ENCODE assay signal across 23 cellular contexts in the genomic region with DNA sequence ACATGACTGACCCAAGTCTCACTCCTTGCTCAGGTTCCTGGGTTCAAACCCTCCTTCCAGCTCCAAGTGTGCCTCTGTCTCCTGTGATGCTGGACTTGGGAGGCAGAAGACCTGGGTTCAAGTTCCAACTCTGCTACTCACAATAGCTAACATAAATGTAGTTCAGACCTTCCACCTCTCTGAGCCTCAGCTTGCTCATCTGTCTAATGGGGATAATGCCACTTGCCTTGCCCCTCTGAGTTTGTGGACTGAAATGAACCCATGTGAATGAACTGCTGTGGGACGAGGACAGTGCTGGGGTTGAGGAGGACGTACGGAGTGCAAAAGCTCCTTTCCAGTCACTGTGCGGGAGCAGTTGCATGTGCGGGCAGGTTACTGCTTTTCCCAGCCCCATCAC. TPM values are rescaled to one million over a fixed set of nuclear protein-coding genes. Genes with fewer than 3 reads are reported as not detected.
DNase-seq lines count a peak whose midpoint lies in the region; ATAC-seq, FAIRE-seq and TF ChIP-seq lines count a peak whose summit lies in the region.
"Had no signal": no experiment of that assay in that cellular context is flagged by ENCODE, and none has a peak within 500 bp of the region (broad histone marks: within the 10 kb centered on the region; RNA-seq: fewer than 3 reads in every experiment).

No MANE protein-coding gene starts in this region.

- 96% methylated on average over 4 of the region's 5 CpGs for WGBS in HepG2 (ENCODE audit: low lambda C conversion rate)
- 72% methylated on average over 5 of the region's 5 CpGs for WGBS in right lobe of liver (ENCODE audit: insufficient coverage, low coverage, low lambda C conversion rate, missing lambda C conversion rate)
- no CpG with 5 or more reads among the region's 5 CpGs for WGBS in neuronal stem cell (ENCODE audit: extremely low coverage in 2 of 2, insufficient read length in 2 of 2, insufficient replicate concordance in 1 of 2), 2 donors

- H3K9me3 Mint-ChIP-seq in nephron progenitor cell, result no peaks in the 10 kb centered on the region
- H3K9me3 Mint-ChIP-seq: CD8-positive, alpha-beta memory T cell; IgD-negative memory B cell had no signal

- H2AFZ ChIP-seq in HepG2 (ENCODE audit: low read length), result no peak overlapping the region
- H2AFZ ChIP-seq in neuronal stem cell (ENCODE audit: low read length), result no peak overlapping the region
- H2AFZ ChIP-seq: GM23248 had no signal

- TF ChIP-seq POLR2A in HepG2 (IDR thresholded peaks at IDR 0.05; ENCODE audit: insufficient read depth in 1 of 2, low read depth in 2 of 2, low read length in 2 of 2) (no peak), right lobe of liver (IDR thresholded peaks at IDR 0.05) (no peak)

- FAIRE-seq in HepG2 (lab: Jason Lieb, UNC), result no peak
- FAIRE-seq: A549, G401.6, GM12878, GM18507 had no signal

- TF ChIP-seq EP300 in HepG2 (IDR thresholded peaks at IDR 0.05; ENCODE audit: low read depth in 2 of 2, low read length in 2 of 2) (no peak), HepG2 (CRISPR knock-in tag; IDR thresholded peaks at IDR 0.05; ENCODE audit: borderline replicate concordance) (no peak)

- H3K27me3 Mint-ChIP-seq in nephron progenitor cell (ENCODE audit: low read depth, poor library complexity) (no peaks in the 10 kb centered on the region), T-helper 17 cell (no peaks in the 10 kb centered on the region)
- H3K27me3 Mint-ChIP-seq: CD8-positive, alpha-beta memory T cell; IgD-negative memory B cell had no signal

- intact Hi-C loops in HepG2 (cut with micrococcal nuclease; ENCODE audit: unreplicated experiment) (no loop called here), right lobe of liver (cut with DNase I) (no loop called here)

- peaks cover 17 to 67% of the 10 kb centered on the region in 2 experiments for H3K36me3 ChIP-seq in HepG2 (replicated peaks in 1 of 2; ENCODE audit: control insufficient read depth in 1 of 2, insufficient read depth in 2 of 2, low read length in 2 of 2)
- H3K36me3 ChIP-seq in right lobe of liver, result peaks cover 0 to 63% (median 15%) of the 10 kb centered on the region in 4 donors
- peaks cover 56 to 69% of the 10 kb centered on the region in 2 donors for H3K36me3 ChIP-seq in duodenal mucosa (ENCODE audit: control insufficient read depth in 1 of 2, insufficient read depth in 2 of 2, low read length in 2 of 2)
- H3K36me3 ChIP-seq in neuronal stem cell (replicated peaks in 1 of 2; ENCODE audit: control insufficient read depth in 2 of 2, insufficient read depth in 2 of 2, low read length in 2 of 2), result peaks cover 25 to 76% of the 10 kb centered on the region in 2 donors

- H3K4me2 ChIP-seq in HepG2 (ENCODE audit: low read depth, low read length), result no peak overlapping the region
- H3K4me2 ChIP-seq in neuronal stem cell (ENCODE audit: insufficient read depth, low read length, poor library complexity, severe bottlenecking), result no peak overlapping the region
- H3K4me2 ChIP-seq: A549; BLaER1 treated with 17β-estradiol and CSF1 and Interleukin-3, amounts not matched to agents 10 nM and 100 nM had no signal

- H3K27me3 ChIP-seq in HepG2 (ENCODE audit: control insufficient read depth in 1 of 2, insufficient read depth in 2 of 2, low read length in 2 of 2), result no peaks in the 10 kb centered on the region
- no peaks in the 10 kb centered on the region for H3K27me3 ChIP-seq in right lobe of liver
- no peaks in the 10 kb centered on the region for H3K27me3 ChIP-seq in duodenal mucosa (ENCODE audit: control insufficient read depth in 1 of 2, insufficient read depth in 2 of 2, low read length in 2 of 2)
- no peaks in the 10 kb centered on the region for H3K27me3 ChIP-seq in neuronal stem cell (ENCODE audit: control insufficient read depth in 3 of 3, insufficient read depth in 3 of 3, low read depth in 1 of 3, low read length in 3 of 3)

- BruUV-seq in HepG2 (replicated peaks; lab: Mats Ljungman, UMichigan), result no TSS peak

- H3K79me1 ChIP-seq in neuronal stem cell (ENCODE audit: low read depth, low read length), result no peaks in the 10 kb centered on the region

- H2BK5ac ChIP-seq in neuronal stem cell (ENCODE audit: low read length), result no peak overlapping the region

- no peak overlapping the region for H2BK120ac ChIP-seq in neuronal stem cell (ENCODE audit: low read depth, low read length)

- no peak overlapping the region for H4K8ac ChIP-seq in neuronal stem cell (ENCODE audit: low read depth, low read length)

- H3K79me2 ChIP-seq in HepG2 (ENCODE audit: insufficient read depth, low read length), result no peaks in the 10 kb centered on the region

- no peak overlapping the region for H3K14ac ChIP-seq in neuronal stem cell (ENCODE audit: low read length)

- no peak overlapping the region for H3K18ac ChIP-seq in neuronal stem cell (ENCODE audit: low read length)

- H4K20me1 ChIP-seq in HepG2 (ENCODE audit: insufficient read depth, low read length), result no peaks in the 10 kb centered on the region

- no peak overlapping the region for H2BK15ac ChIP-seq in neuronal stem cell (ENCODE audit: low read length)

- no peak overlapping the region for H2AK5ac ChIP-seq in neuronal stem cell (ENCODE audit: low read depth, low read length)

- POLR2A ChIA-PET in HepG2 (lab: Yijun Ruan, JAX), result interaction anchor here (0.6 kb wide), 1 partner anchor 10 kb away, joined by 3 read pairs; no protein-coding TSS in a partner anchor

- no peak overlapping the region for H3K4ac ChIP-seq in neuronal stem cell (ENCODE audit: low read length)

- peaks cover 32% of the 10 kb centered on the region for H3K4me1 Mint-ChIP-seq in nephron progenitor cell
- peaks cover 11% of the 10 kb centered on the region for H3K4me1 Mint-ChIP-seq in T-helper 17 cell

- H3K27ac ChIP-seq in HepG2 (ENCODE audit: extremely low read length, insufficient read depth, low read length), result no peak overlapping the region
- H3K27ac ChIP-seq in right lobe of liver, result no peak overlapping the region
- H3K27ac ChIP-seq in duodenal mucosa (ENCODE audit: low read depth, low read length), result peak overlapping the region; percentile 11
- no peak overlapping the region for H3K27ac ChIP-seq in neuronal stem cell (replicated peaks; ENCODE audit: low read length)
- H3K27ac ChIP-seq: A549; BLaER1 treated with 17β-estradiol and CSF1 and Interleukin-3, amounts not matched to agents 10 nM and 100 nM; GM23248 had no signal

- H3K9ac ChIP-seq in HepG2 (ENCODE audit: insufficient read depth, low read depth, low read length) (no peak overlapping the region), duodenal mucosa (ENCODE audit: low read depth in 1 of 2, low read length in 2 of 2) (no peak overlapping the region), neuronal stem cell (ENCODE audit: low read depth, low read length, poor library complexity) (no peak overlapping the region)
- H3K9ac ChIP-seq: BLaER1 treated with 17β-estradiol and CSF1 and Interleukin-3, amounts not matched to agents 10 nM and 100 nM; GM23248 had no signal

- TF ChIP-seq CTCF in HepG2 (CRISPR knock-in tag; IDR thresholded peaks at IDR 0.05) (no peak), right lobe of liver (IDR thresholded peaks at IDR 0.05) (no peak), nephron progenitor cell (IDR thresholded peaks at IDR 0.05) (no peak)

- no peak overlapping the region for H3K23ac ChIP-seq in neuronal stem cell (ENCODE audit: low read depth, low read length, poor library complexity)

- H3K9me3 ChIP-seq in HepG2 (ENCODE audit: low read length) (no peaks in the 10 kb centered on the region), right lobe of liver (no peaks in the 10 kb centered on the region), duodenal mucosa (ENCODE audit: control insufficient read depth in 1 of 2, low read length in 2 of 2) (no peaks in the 10 kb centered on the region), T-helper 17 cell (ENCODE audit: control insufficient read depth, low read length, poor library complexity, severe bottlenecking) (no peaks in the 10 kb centered on the region), neuronal stem cell (replicated peaks in 1 of 2; ENCODE audit: control insufficient read depth in 2 of 2, insufficient read depth in 1 of 2, low read depth in 1 of 2, low read length in 2 of 2) (peaks cover 4 to 12% of the 10 kb centered on the region in 2 donors)
- H3K9me3 ChIP-seq: A549; BLaER1 treated with 17β-estradiol and CSF1 and Interleukin-3, amounts not matched to agents 10 nM and 100 nM had no signal

- H3K4me1 ChIP-seq in HepG2 (ENCODE audit: insufficient read depth, low read length), result no peaks in the 10 kb centered on the region
- H3K4me1 ChIP-seq in right lobe of liver, result no peaks in the 10 kb centered on the region
- peaks cover 18 to 22% of the 10 kb centered on the region in 2 donors for H3K4me1 ChIP-seq in duodenal mucosa (ENCODE audit: control insufficient read depth in 1 of 2, insufficient read depth in 2 of 2, low read length in 2 of 2)
- peaks cover 20 to 22% of the 10 kb centered on the region in 2 donors for H3K4me1 ChIP-seq in neuronal stem cell (ENCODE audit: control insufficient read depth in 2 of 2, insufficient read depth in 1 of 2, low read depth in 1 of 2, low read length in 2 of 2)
- H3K4me1 ChIP-seq: A549 had no signal

- H3K4me3 Mint-ChIP-seq in nephron progenitor cell (no peak overlapping the region), T-helper 17 cell (no peak overlapping the region)
- H3K4me3 Mint-ChIP-seq: CD8-positive, alpha-beta memory T cell; IgD-negative memory B cell had no signal

- H3K36me3 Mint-ChIP-seq in nephron progenitor cell (ENCODE audit: low read depth), result peaks cover 84% of the 10 kb centered on the region
- peaks cover 15% of the 10 kb centered on the region for H3K36me3 Mint-ChIP-seq in T-helper 17 cell (ENCODE audit: low read depth)
- H3K36me3 Mint-ChIP-seq: IgD-negative memory B cell had no signal

- H2BK12ac ChIP-seq in neuronal stem cell (ENCODE audit: low read length), result no peak overlapping the region

- no peak for ATAC-seq in HepG2
- no peak for ATAC-seq in right lobe of liver
- no peak for ATAC-seq in GM21528 (IDR thresholded peaks at IDR 0.05; ENCODE audit: low FRiP score, unreplicated experiment)
- ATAC-seq in T-helper 17 cell, result no peak
- ATAC-seq: A549, GM12878, HCT116 had no signal

- in situ Hi-C loops in HepG2 (cut with HindIII; ENCODE audit: extremely low pct_ligation_motif_present, low pct_unique_long_range_greater_than_20kb), result no loop called here

- no peak for DNase-seq in HepG2 (ENCODE audit: low spot score)
- DNase-seq in right lobe of liver, result no peak
- DNase-seq in nephron progenitor cell, result no peak
- DNase-seq in kidney glomerular epithelial cell (lab: John Stamatoyannopoulos, UW), result no peak
- no peak for DNase-seq in T-helper 17 cell
- no peak for DNase-seq in neuronal stem cell (ENCODE audit: low spot score)
- DNase-seq: CD8-positive, alpha-beta memory T cell; DMS79 treated with DMSO at 0.1 percent for 48 hours; GM23248; NCI-H1417 treated with DMSO at 0.1 percent for 48 hours; NCI-H2029; NCI-H2171; NCI-H446 treated with DMSO at 0.1 percent for 48 hours; NCI-H748 treated with DMSO at 0.1 percent for 48 hours had no signal

- TF ChIP-seq RAD21 in HepG2 (CRISPR knock-in tag; IDR thresholded peaks at IDR 0.05), result no peak

- H3K4me3 ChIP-seq in HepG2 (replicated peaks in 1 of 3; ENCODE audit: insufficient read depth in 1 of 3, low read depth in 2 of 3, low read length in 3 of 3), result no peak overlapping the region
- no peak overlapping the region for H3K4me3 ChIP-seq in right lobe of liver
- no peak overlapping the region for H3K4me3 ChIP-seq in duodenal mucosa (ENCODE audit: low read depth in 1 of 2, low read length in 2 of 2)
- H3K4me3 ChIP-seq in neuronal stem cell (ENCODE audit: low read length in 2 of 2), result no peak overlapping the region
- H3K4me3 ChIP-seq: A549; BLaER1 treated with 17β-estradiol and CSF1 and Interleukin-3, amounts not matched to agents 10 nM and 100 nM; GM12878; GM23248 had no signal

- H4K91ac ChIP-seq in neuronal stem cell (ENCODE audit: low read depth, low read length, poor library complexity), result no peak overlapping the region

- H3K27ac Mint-ChIP-seq in nephron progenitor cell (peak overlapping the region; percentile 17), T-helper 17 cell (no peak overlapping the region)

- CTCF ChIA-PET in HepG2 (lab: Yijun Ruan, JAX; ENCODE audit: low intra/inter-chr PET ratio, low total read pairs), result no interaction called here

RNA-seq across cellular contexts. Expression of a gene that starts 40.9 kb away (rescaled TPM):
- total RNA-seq in HepG2 (2016; rRNA removed; fragmentation: Illumina TruSeq; extraction: Trizol) (22.4 and 27.7 TPM in 2 replicates), right lobe of liver (100 to 1,000 TPM in 5 of 6 experiments, 10 to 100 TPM in 1; 94.1 to 172 (median 156) TPM), T-helper 17 cell (10 to 100 TPM in 1 of 2 donors, 1 to 10 TPM in 1; 9.1 to 10.8 TPM)
- 6.0 and 6.3 TPM in 2 replicates for total RNA-seq in HepG2 (2016; cell fraction: cytosol; rRNA removed; fragmentation: Illumina TruSeq; extraction: Trizol; ENCODE audit: low read depth)
- 23.1 and 29.1 TPM in 2 replicates for total RNA-seq in HepG2 (2016; cell fraction: insoluble cytoplasmic fraction; rRNA removed; fragmentation: Illumina TruSeq; extraction: Trizol)
- total RNA-seq in HepG2 (2016; cell fraction: membrane; rRNA removed; fragmentation: Illumina TruSeq; extraction: Trizol), result 9.4 and 9.6 TPM in 2 replicates
- total RNA-seq in HepG2 (2016; cell fraction: nucleus; rRNA removed; fragmentation: Illumina TruSeq; extraction: Trizol), result 15.4 and 17.9 TPM in 2 replicates
- 17.4 and 25.4 TPM in 2 replicates for polyA plus RNA-seq in HepG2 (2011; rRNA removed)
- 18.0 and 24.2 TPM in 2 replicates for polyA plus RNA-seq in HepG2 (2011; cell fraction: cytosol; rRNA removed)
- 56.5 and 57.9 TPM in 2 replicates for polyA plus RNA-seq in HepG2 (2011; cell fraction: nucleus; rRNA removed)
- 16.1 and 18.5 TPM in 2 replicates for polyA plus RNA-seq in HepG2 (2012)
- polyA plus RNA-seq in HepG2 (2016; cell fraction: cytosol; fragmentation: Illumina TruSeq; extraction: Trizol; ENCODE audit: low read depth), result 4.5 and 4.6 TPM in 2 replicates
- polyA plus RNA-seq in HepG2 (2016; cell fraction: insoluble cytoplasmic fraction; fragmentation: Illumina TruSeq; extraction: Trizol; ENCODE audit: low read depth), result 17.0 and 22.0 TPM in 2 replicates
- polyA plus RNA-seq in HepG2 (2016; cell fraction: membrane; fragmentation: Illumina TruSeq; extraction: Trizol; ENCODE audit: low read depth), result 5.6 and 5.7 TPM in 2 replicates
- polyA plus RNA-seq in HepG2 (2016; cell fraction: nucleus; fragmentation: Illumina TruSeq; extraction: Trizol; ENCODE audit: insufficient read depth, low read depth), result 30.9 and 31.9 TPM in 2 replicates
- polyA minus RNA-seq in HepG2 (2011; rRNA and poly(A)+ RNA removed; ENCODE audit: low replicate concordance), result 6.9 and 23.2 TPM in 2 replicates
- polyA minus RNA-seq in HepG2 (2011; cell fraction: cytosol; rRNA and poly(A)+ RNA removed), result 15.2 and 16.1 TPM in 2 replicates
- 9.3 and 10.6 TPM in 2 replicates for polyA minus RNA-seq in HepG2 (2011; cell fraction: nucleus; rRNA and poly(A)+ RNA removed)
- polyA plus RNA-seq in neuronal stem cell (2013, experiment 1 of 2), result 2.0 TPM
- 2.2 TPM for polyA plus RNA-seq in neuronal stem cell (2013, experiment 2 of 2)

RNA-seq across cellular contexts. Expression of a gene that starts 56.3 kb away (rescaled TPM):
- total RNA-seq in HepG2 (2016; rRNA removed; fragmentation: Illumina TruSeq; extraction: Trizol) (19.6 and 30.7 TPM in 2 replicates), right lobe of liver (10 to 100 TPM in 1 of 6 experiments, 1 to 10 TPM in 5; 4.7 to 10.2 (median 6.6) TPM), T-helper 17 cell (10 to 100 TPM; 15.2 to 16.2 TPM)
- total RNA-seq in HepG2 (2016; cell fraction: cytosol; rRNA removed; fragmentation: Illumina TruSeq; extraction: Trizol; ENCODE audit: low read depth), result 4.9 and 5.2 TPM in 2 replicates
- 20.3 and 28.2 TPM in 2 replicates for total RNA-seq in HepG2 (2016; cell fraction: insoluble cytoplasmic fraction; rRNA removed; fragmentation: Illumina TruSeq; extraction: Trizol)
- total RNA-seq in HepG2 (2016; cell fraction: membrane; rRNA removed; fragmentation: Illumina TruSeq; extraction: Trizol), result 13.5 and 13.6 TPM in 2 replicates
- total RNA-seq in HepG2 (2016; cell fraction: nucleus; rRNA removed; fragmentation: Illumina TruSeq; extraction: Trizol), result 15.8 and 19.8 TPM in 2 replicates
- 18.6 and 19.7 TPM in 2 replicates for polyA plus RNA-seq in HepG2 (2011; rRNA removed)
- polyA plus RNA-seq in HepG2 (2011; cell fraction: cytosol; rRNA removed), result 14.9 and 17.8 TPM in 2 replicates
- 19.3 and 19.7 TPM in 2 replicates for polyA plus RNA-seq in HepG2 (2011; cell fraction: nucleus; rRNA removed)
- 16.7 and 17.6 TPM in 2 replicates for polyA plus RNA-seq in HepG2 (2012)
- polyA plus RNA-seq in HepG2 (2016; cell fraction: cytosol; fragmentation: Illumina TruSeq; extraction: Trizol; ENCODE audit: low read depth), result 3.8 and 4.1 TPM in 2 replicates
- 27.6 and 27.9 TPM in 2 replicates for polyA plus RNA-seq in HepG2 (2016; cell fraction: insoluble cytoplasmic fraction; fragmentation: Illumina TruSeq; extraction: Trizol; ENCODE audit: low read depth)
- polyA plus RNA-seq in HepG2 (2016; cell fraction: membrane; fragmentation: Illumina TruSeq; extraction: Trizol; ENCODE audit: low read depth), result 9.0 TPM in 2 replicates
- polyA plus RNA-seq in HepG2 (2016; cell fraction: nucleus; fragmentation: Illumina TruSeq; extraction: Trizol; ENCODE audit: insufficient read depth, low read depth), result 25.6 and 26.1 TPM in 2 replicates
- polyA minus RNA-seq in HepG2 (2011; rRNA and poly(A)+ RNA removed; ENCODE audit: low replicate concordance), result 27.6 and 29.3 TPM in 2 replicates
- 14.1 and 15.8 TPM in 2 replicates for polyA minus RNA-seq in HepG2 (2011; cell fraction: cytosol; rRNA and poly(A)+ RNA removed)
- 11.6 and 11.8 TPM in 2 replicates for polyA minus RNA-seq in HepG2 (2011; cell fraction: nucleus; rRNA and poly(A)+ RNA removed)
- 41.3 TPM for polyA plus RNA-seq in neuronal stem cell (2013, experiment 1 of 2)
- polyA plus RNA-seq in neuronal stem cell (2013, experiment 2 of 2), result 43.0 TPM
